In the genomic region with DNA sequence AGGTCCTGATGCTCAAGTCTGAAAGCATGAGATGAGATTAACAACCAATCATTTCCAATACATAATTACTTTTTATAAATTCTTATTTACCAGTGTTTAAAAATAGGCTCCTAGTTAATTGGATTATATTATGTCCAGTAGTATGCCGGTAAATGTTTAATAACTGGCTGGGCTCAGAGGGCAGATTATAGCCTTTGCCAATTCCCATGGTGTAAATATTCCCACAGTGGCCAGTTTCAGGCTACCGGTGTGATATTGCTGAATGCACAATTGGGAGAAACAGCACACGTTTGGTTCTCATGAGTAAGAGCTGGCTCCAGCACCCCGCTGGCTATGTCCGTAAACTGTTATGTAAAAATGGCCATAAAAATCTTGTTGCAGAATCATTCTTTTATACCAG, we compare ENCODE assay signal across 25 cellular contexts.
"Had no signal": no experiment of that assay in that cellular context is flagged by ENCODE, and none has a peak within 500 bp of the region (broad histone marks: within the 10 kb centered on the region; RNA-seq: fewer than 3 reads in every experiment).

No MANE protein-coding gene starts in this region.

- H3K4me1 ChIP-seq: colonic mucosa, esophagus squamous epithelium, foreskin keratinocyte, gastrocnemius medialis, gastroesophageal sphincter had no signal

- ATAC-seq: effector memory CD8-positive, alpha-beta T cell; esophagus mucosa; foreskin keratinocyte; gastrocnemius medialis; gastroesophageal sphincter; heart left ventricle; heart right ventricle had no signal

- DNase-seq: colonic mucosa; cortex of kidney; dermis blood vessel endothelial cell; dorsolateral prefrontal cortex; effector CD4-positive, alpha-beta T cell; effector CD8-positive, alpha-beta T cell; effector memory CD4-positive, alpha-beta T cell; effector memory CD8-positive, alpha-beta T cell; endodermal cell; erythroblast; esophagus squamous epithelium; foreskin fibroblast; foreskin keratinocyte; foreskin melanocyte; gastrocnemius medialis; glutamatergic neuron; head of caudate nucleus; heart left ventricle; heart right ventricle had no signal

- H3K9me3 ChIP-seq: colonic mucosa, esophagus muscularis mucosa, esophagus squamous epithelium, gastrocnemius medialis, gastroesophageal sphincter, heart left ventricle, heart right ventricle had no signal

- H3K4me3 ChIP-seq: colonic mucosa, coronary artery, dorsolateral prefrontal cortex, esophagus muscularis mucosa, esophagus squamous epithelium, gastrocnemius medialis, gastroesophageal sphincter, heart left ventricle, heart right ventricle, hepatocyte had no signal

- H3K27ac ChIP-seq: colonic mucosa, coronary artery, epithelial cell of prostate, esophagus muscularis mucosa, esophagus squamous epithelium, foreskin keratinocyte, gastrocnemius medialis, gastroesophageal sphincter, heart left ventricle, hepatocyte had no signal
